ENCODE assay signal across 18 cellular contexts in the genomic region with DNA sequence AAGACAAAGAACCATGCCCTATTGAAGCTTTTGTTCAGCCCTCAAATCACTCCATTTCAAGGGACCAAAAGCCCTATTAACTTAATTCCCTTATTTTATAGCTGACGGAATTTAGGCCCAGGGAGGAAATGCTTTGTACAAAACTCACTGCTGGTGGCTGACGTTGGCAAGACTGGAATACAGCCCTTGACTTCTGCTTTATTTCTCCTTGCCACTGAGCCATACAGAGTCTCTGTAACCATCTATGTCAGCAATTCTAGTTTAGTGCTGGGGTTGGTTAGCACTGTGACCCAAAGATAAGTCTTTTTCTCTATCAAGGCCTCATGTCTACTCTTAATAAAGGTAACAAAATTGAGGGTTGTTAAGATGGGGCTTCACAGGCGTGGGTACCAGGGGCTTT.
"Had no signal": no experiment of that assay in that cellular context is flagged by ENCODE, and none has a peak within 500 bp of the region (broad histone marks: within the 10 kb centered on the region; RNA-seq: fewer than 3 reads in every experiment).

No MANE protein-coding gene starts in this region.

- DNase-seq: activated CD4-positive, alpha-beta T cell treated with anti-CD3 and anti-CD28 coated beads, Interleukin-2, amount 50 U/mL, for 4 hours; activated CD4-positive, CD25-positive, alpha-beta regulatory T cell treated with anti-CD3 and anti-CD28 coated beads, Interleukin-2, amount 50 U/mL, for 72 hours; activated T-cell treated with anti-CD3 and anti-CD28 coated beads, Interleukin-2, amount 50 U/mL, for 1 hour; amniotic stem cell; brain microvascular endothelial cell; cerebellar nuclear complex; dermis blood vessel endothelial cell; endodermal cell; foreskin fibroblast; heart left ventricle; mesendoderm; stimulated activated CD4-positive, alpha-beta T cell treated with anti-CD3 and anti-CD28 coated beads, Interleukin-4, amount 100 ng/mL, for 4 hours; stimulated activated naive CD8-positive, alpha-beta T cell treated with anti-CD3 and anti-CD28 coated beads, Interleukin-15, amount 100 ng/mL, for 72 hours had no signal

- H3K36me3 ChIP-seq: brain microvascular endothelial cell, heart left ventricle, tibial nerve had no signal

- H3K27ac ChIP-seq: brain microvascular endothelial cell had no signal

- H3K27ac Mint-ChIP-seq: activated naive CD4-positive, alpha-beta T cell treated with anti-CD3 and anti-CD28 coated beads, Interleukin-2, amount 50 U/mL, for 24 hours; endodermal cell; nephron; stimulated activated naive CD8-positive, alpha-beta T cell treated with anti-CD3 and anti-CD28 coated beads, Interleukin-15, amount 100 ng/mL, for 72 hours had no signal

- H3K4me1 Mint-ChIP-seq: activated naive CD4-positive, alpha-beta T cell treated with anti-CD3 and anti-CD28 coated beads, Interleukin-2, amount 50 U/mL, for 24 hours; stimulated activated naive CD8-positive, alpha-beta T cell treated with anti-CD3 and anti-CD28 coated beads, Interleukin-15, amount 100 ng/mL, for 72 hours had no signal

- H3K4me3 Mint-ChIP-seq: activated naive CD4-positive, alpha-beta T cell treated with anti-CD3 and anti-CD28 coated beads, Interleukin-2, amount 50 U/mL, for 24 hours; endodermal cell; nephron; stimulated activated naive CD8-positive, alpha-beta T cell treated with anti-CD3 and anti-CD28 coated beads, Interleukin-15, amount 100 ng/mL, for 72 hours had no signal

- H3K9me3 Mint-ChIP-seq: activated naive CD4-positive, alpha-beta T cell treated with anti-CD3 and anti-CD28 coated beads, Interleukin-2, amount 50 U/mL, for 24 hours; endodermal cell; nephron; stimulated activated naive CD8-positive, alpha-beta T cell treated with anti-CD3 and anti-CD28 coated beads, Interleukin-15, amount 100 ng/mL, for 72 hours had no signal

- H3K4me3 ChIP-seq: heart left ventricle, tibial nerve had no signal

- H3K27me3 ChIP-seq: brain microvascular endothelial cell, heart left ventricle, tibial nerve had no signal

- H3K27me3 Mint-ChIP-seq: activated naive CD4-positive, alpha-beta T cell treated with anti-CD3 and anti-CD28 coated beads, Interleukin-2, amount 50 U/mL, for 24 hours; stimulated activated naive CD8-positive, alpha-beta T cell treated with anti-CD3 and anti-CD28 coated beads, Interleukin-15, amount 100 ng/mL, for 72 hours had no signal

- ATAC-seq: esophagus mucosa; left lobe of liver; stimulated activated naive CD8-positive, alpha-beta T cell treated with anti-CD3 and anti-CD28 coated beads, Interleukin-15, amount 100 ng/mL, for 72 hours had no signal

- H3K9me3 ChIP-seq: heart left ventricle, tibial nerve had no signal
